20 cellular contexts compared by ENCODE assay signal in the genomic region with DNA sequence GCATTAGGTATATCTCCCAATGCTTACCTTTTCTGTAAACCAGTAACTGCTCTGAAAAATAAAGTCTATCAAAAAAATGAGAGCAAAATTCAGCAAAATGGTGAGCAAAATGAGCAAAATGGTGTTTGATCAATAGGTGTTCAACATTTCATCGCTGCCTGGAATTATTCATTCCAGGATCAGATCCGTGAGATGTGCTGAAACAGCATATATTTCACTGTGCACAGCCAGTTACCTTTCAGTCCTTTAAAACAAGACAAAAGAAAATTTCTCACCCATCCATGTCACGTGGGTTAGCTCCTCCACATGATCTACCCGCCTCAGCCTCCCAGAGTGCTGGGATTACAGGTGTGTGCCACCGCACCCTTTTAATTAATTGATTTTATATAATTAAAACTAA. TPM values are rescaled to one million over a fixed set of nuclear protein-coding genes. Genes with fewer than 3 reads are reported as not detected.
"Had no signal": no experiment of that assay in that cellular context is flagged by ENCODE, and none has a peak within 500 bp of the region (broad histone marks: within the 10 kb centered on the region; RNA-seq: fewer than 3 reads in every experiment).

No MANE protein-coding gene starts in this region.

- FAIRE-seq: RCC 7860 had no signal

- H3K27ac ChIP-seq: SJSA1, SK-N-MC had no signal

- H3K4me3 Mint-ChIP-seq: IgD-negative memory B cell had no signal

- H3K4me1 ChIP-seq: SJSA1 had no signal

- H3K27ac Mint-ChIP-seq: IgD-negative memory B cell had no signal

- DNase-seq: KBM-7, MV-4-11, NCI-H1048, NCI-H1694, NCI-H187 treated with DMSO at 0.1 percent for 48 hours, NCI-H2029 treated with DMSO at 0.1 percent for 48 hours, NCI-H2171 treated with DMSO at 0.1 percent for 48 hours, NCI-H446 treated with DMSO at 0.1 percent for 48 hours, NCI-H510A treated with DMSO at 0.1 percent for 48 hours, NCI-H526, Right ventricle myocardium superior, RPMI8226, SIG-M5 had no signal

- H3K36me3 ChIP-seq: SJSA1 had no signal

- H3K36me3 Mint-ChIP-seq: IgD-negative memory B cell had no signal

- H3K4me3 ChIP-seq: SJSA1, SK-N-MC had no signal

- H3K9me3 ChIP-seq: SJSA1 had no signal

RNA-seq across cellular contexts. Expression of a gene that starts 8.1 kb away (rescaled TPM):
- total RNA-seq: HT-29, MCF 10A, Right ventricle myocardium superior, SJSA1 had no signal
- polyA plus RNA-seq: IgD-negative memory B cell had no signal

RNA-seq across cellular contexts. Expression of a gene that starts 58.0 kb away (rescaled TPM):
- total RNA-seq: HT-29, LHCN-M2, MCF 10A, Right ventricle myocardium superior, SJSA1 had no signal
- polyA plus RNA-seq: IgD-negative memory B cell had no signal
